Comparison of ENCODE assay signal across 15 cellular contexts in genomic region chr21:44391345-44392091, GRCh38. TPM values are rescaled to one million over a fixed set of nuclear protein-coding genes. Genes with fewer than 3 reads are reported as not detected.
DNase-seq lines count a peak whose midpoint lies in the region; ATAC-seq and TF ChIP-seq lines count a peak whose summit lies in the region.
"Had no signal": no experiment of that assay in that cellular context is flagged by ENCODE, and none has a peak within 500 bp of the region (broad histone marks: within the 10 kb centered on the region; RNA-seq: fewer than 3 reads in every experiment).

No MANE protein-coding gene starts in this region.

- ATAC-seq in GM18861 (IDR thresholded peaks at IDR 0.05; ENCODE audit: unreplicated experiment) = no peak
- no peak for ATAC-seq in HG03196 (IDR thresholded peaks at IDR 0.05; ENCODE audit: unreplicated experiment)
- ATAC-seq: activated T-cell treated with anti-CD3 and anti-CD28 coated beads, Interleukin-2, amount 50 U/mL, for 4 hours had no signal

- no peaks in the 10 kb centered on the region for H3K79me2 ChIP-seq in osteoblast (ENCODE audit: insufficient read depth, low read length)

- H3K27me3 ChIP-seq in osteoblast (ENCODE audit: insufficient read depth, low read length) = no peaks in the 10 kb centered on the region
- H3K27me3 ChIP-seq: BE2C had no signal

- H2AFZ ChIP-seq in osteoblast (ENCODE audit: low read length) = no peak overlapping the region

- DNase-seq in D341Med (ENCODE audit: low spot score) (peak; percentile 31), NCI-H2029 (lab: John Stamatoyannopoulos, UW) (peak; percentile 20), coronary artery (ENCODE audit: low spot score) (peak; percentile 49), osteoblast (ENCODE audit: insufficient read length, low spot score, missing footprints) (peak; percentile 44), NCI-H748 (lab: John Stamatoyannopoulos, UW; ENCODE audit: unreplicated experiment) (no peak), ureter (ENCODE audit: low spot score) (no peak)
- DNase-seq: activated T-cell treated with anti-CD3 and anti-CD28 coated beads, Interleukin-2, amount 50 U/mL, for 4 hours; BE2C; effector CD8-positive, alpha-beta T cell; NCI-H446; SIG-M5; WERI-Rb-1 had no signal

- no peaks in the 10 kb centered on the region for H3K36me3 ChIP-seq in osteoblast (ENCODE audit: insufficient read depth, low read length)
- H3K36me3 ChIP-seq: BE2C, WERI-Rb-1 had no signal

- no peaks in the 10 kb centered on the region for H3K4me1 ChIP-seq in osteoblast (ENCODE audit: insufficient read depth, low read length)
- H3K4me1 ChIP-seq: BE2C had no signal

- H3K27ac ChIP-seq in coronary artery = no peak overlapping the region
- no peak overlapping the region for H3K27ac ChIP-seq in osteoblast (ENCODE audit: low read depth, low read length)
- H3K27ac ChIP-seq: WERI-Rb-1 had no signal

- TF ChIP-seq CTCF in coronary artery (IDR thresholded peaks at IDR 0.05) (no peak), osteoblast (IDR thresholded peaks at IDR 0.05; ENCODE audit: extremely low read depth, low read depth, low read length) (no peak)

- H3K4me3 ChIP-seq in coronary artery (no peak overlapping the region), osteoblast (ENCODE audit: insufficient read depth, low read length) (no peak overlapping the region)

- H3K9me3 ChIP-seq in osteoblast (ENCODE audit: low read depth, low read length) = no peaks in the 10 kb centered on the region
- H3K9me3 ChIP-seq: BE2C had no signal

- H3K4me2 ChIP-seq in osteoblast (ENCODE audit: insufficient read depth, low read length) = no peak overlapping the region

- H4K20me1 ChIP-seq in osteoblast (ENCODE audit: insufficient read depth, low read length) = no peaks in the 10 kb centered on the region

RNA-seq across cellular contexts. Expression of gene TRPM2, which starts 38.1 kb away (rescaled TPM):
- total RNA-seq in osteoblast (under 0.01 and 0.36 TPM in 2 replicates), ureter (10.0 TPM)
- total RNA-seq: neural crest cell had no signal

RNA-seq across cellular contexts. Expression of gene CFAP410, which starts 52.3 kb away (rescaled TPM):
- total RNA-seq in osteoblast = 14.5 and 15.0 TPM in 2 replicates
- total RNA-seq in ureter = 20.2 TPM

Comparison
In these comparisons a context has a peak if more than half of its experiments do, and no peak if none do; other contexts are left out.
1. DNase-seq: peak in D341Med (single experiment), NCI-H2029 (single experiment), coronary artery (single experiment) and osteoblast (single experiment); none in NCI-H748 (single experiment) and ureter (single experiment).